In genomic region chr15:71743861-71744382, GRCh38 we compare ENCODE assay signal across 8 cellular contexts.
DNase-seq lines count a peak whose midpoint lies in the region; ATAC-seq and TF ChIP-seq lines count a peak whose summit lies in the region.

No MANE protein-coding gene starts in this region.

- H3K4me1 ChIP-seq in HCT116 (ENCODE audit: control insufficient read depth in 1 of 2, insufficient read depth in 2 of 2, low read length in 2 of 2): peaks cover 27 to 33% of the 10 kb centered on the region in 2 experiments
- H3K4me1 ChIP-seq in Panc1 (ENCODE audit: control insufficient read depth, insufficient read depth, low read length): peaks cover 24% of the 10 kb centered on the region

- H3K27ac ChIP-seq in HCT116 (ENCODE audit: low read depth, low read length): no peak overlapping the region
- H3K27ac ChIP-seq in Panc1 (ENCODE audit: low read length): no peak overlapping the region

- POLR2A ChIA-PET in BJ (lab: Charles Lee) (interaction anchor here (0.5 to 1.3 kb wide), 7 partner anchors 9 to 1063 kb away, joined by 4 to 10 read pairs (median 5); no protein-coding TSS in a partner anchor), HCT116 (lab: Charles Lee) (no interaction called here), Panc1 (lab: Charles Lee) (interaction anchor here (0.6 kb wide), 3 partner anchors 8 to 167 kb away, joined by 5 to 12 read pairs (median 7); no protein-coding TSS in a partner anchor)

- CTCF ChIA-PET in BJ (lab: Yijun Ruan, JAX): interaction anchor here (0.6 to 5.4 kb wide), 25 partner anchors 9 to 415 kb away, joined by 3 to 54 read pairs (median 5); no protein-coding TSS in a partner anchor
- CTCF ChIA-PET in HCT116 (lab: Charles Lee): interaction anchor here (0.6 to 3.1 kb wide), 30 partner anchors 9 to 944 kb away, joined by 3 to 29 read pairs (median 4); no protein-coding TSS in a partner anchor
- CTCF ChIA-PET in Panc1 (lab: Charles Lee): interaction anchor here (0.5 to 2.6 kb wide), 33 partner anchors 9 to 1086 kb away, joined by 3 to 22 read pairs (median 7); no protein-coding TSS in a partner anchor

- H3K9ac ChIP-seq in HCT116 (ENCODE audit: low read length): no peak overlapping the region

- no peaks in the 10 kb centered on the region for H3K9me2 ChIP-seq in HCT116 (ENCODE audit: insufficient read depth)

- in situ Hi-C loops in Panc1 (cut with HindIII; ENCODE audit: low pct_unique_long_range_greater_than_20kb, low sequenced_read_pairs): no loop called here

- H3K36me3 ChIP-seq in BJ (ENCODE audit: control insufficient read depth, insufficient read depth, low read length) (peaks cover 3% of the 10 kb centered on the region), HCT116 (ENCODE audit: control insufficient read depth in 1 of 2, insufficient read depth in 2 of 2, low read length in 2 of 2) (no peaks in the 10 kb centered on the region), Panc1 (ENCODE audit: control insufficient read depth, insufficient read depth, low read length) (no peaks in the 10 kb centered on the region)

- no peak overlapping the region for H3K4me3 Mint-ChIP-seq in progenitor cell of endocrine pancreas (ENCODE audit: low read depth)

- RAD21 ChIA-PET in HCT116 (lab: Charles Lee; ENCODE audit: low non-redundant PET in 1 of 2, low total read pairs in 2 of 2, uncharacterized antibody in 2 of 2, unreplicated experiment in 2 of 2): interaction anchor here (0.6 to 1.3 kb wide), 5 partner anchors 9 to 635 kb away, joined by 4 to 8 read pairs (median 4); no protein-coding TSS in a partner anchor

- H3K27ac Mint-ChIP-seq in progenitor cell of endocrine pancreas: no peak overlapping the region

- H3K4me3 ChIP-seq in BJ (ENCODE audit: low read depth, low read length): no peak overlapping the region
- no peak overlapping the region for H3K4me3 ChIP-seq in HCT116 (replicated peaks in 1 of 2; ENCODE audit: low read depth in 1 of 2, low read length in 2 of 2)
- H3K4me3 ChIP-seq in Panc1 (ENCODE audit: low read depth in 2 of 2, low read length in 2 of 2): no peak overlapping the region

- H3K9me3 ChIP-seq in HCT116 (ENCODE audit: control insufficient read depth in 1 of 2, insufficient read depth in 1 of 2, low read depth in 1 of 2, low read length in 2 of 2) (no peaks in the 10 kb centered on the region), Panc1 (ENCODE audit: control insufficient read depth, insufficient read depth, low read depth, low read length) (no peaks in the 10 kb centered on the region; the same call in 1 of the 2 replicates)

- ATAC-seq in HCT116: no peak
- no peak for ATAC-seq in Panc1
- no peak for ATAC-seq in GM21723 (IDR thresholded peaks at IDR 0.05; ENCODE audit: unreplicated experiment)
- no peak for ATAC-seq in GM19324 (IDR thresholded peaks at IDR 0.05; ENCODE audit: low FRiP score, unreplicated experiment)

- no peaks in the 10 kb centered on the region for H4K20me1 ChIP-seq in HCT116 (ENCODE audit: insufficient read depth)

- TF ChIP-seq CTCF in BJ (IDR thresholded peaks at IDR 0.05; ENCODE audit: insufficient read depth, low read depth, low read length) (peak; percentile 75), HCT116 (IDR thresholded peaks at IDR 0.05 in 2 of 3, conservative IDR thresholded peaks at IDR 0.05 in 1 of 3; ENCODE audit: borderline replicate concordance in 1 of 3, insufficient read depth in 1 of 3, low read depth in 2 of 3, low read length in 2 of 3) (peak; percentile 57 to 78 (median 64); a peak in 5 of 6 replicates), Panc1 (IDR thresholded peaks at IDR 0.05) (peak; percentile 84), progenitor cell of endocrine pancreas (IDR thresholded peaks at IDR 0.05; ENCODE audit: unreplicated experiment) (peak; percentile 76)

- H3K4me2 ChIP-seq in HCT116 (ENCODE audit: low read length): no peak overlapping the region

- no peaks in the 10 kb centered on the region for H3K9me3 Mint-ChIP-seq in progenitor cell of endocrine pancreas (ENCODE audit: low read depth)

- no peaks in the 10 kb centered on the region for H3K36me3 Mint-ChIP-seq in progenitor cell of endocrine pancreas (ENCODE audit: insufficient read depth)

- DNase-seq in BJ (ENCODE audit: low read depth) (no peak), HCT116 (ENCODE audit: low read depth, low spot score) (no peak), Panc1 (ENCODE audit: low read depth, low spot score) (no peak), foreskin melanocyte (peak; percentile 36), progenitor cell of endocrine pancreas (ENCODE audit: low spot score, unreplicated experiment) (peak; percentile 34)
- DNase-seq in activated T-helper 1 cell treated with anti-CD3 and anti-CD28 coated beads, Interleukin-2, amount 50 U/mL, for 16 hours (ENCODE audit: low read depth in 1 of 2, low spot score in 1 of 2): peak; percentile 11 to 22

- H2AFZ ChIP-seq in HCT116 (ENCODE audit: low read depth, low read length, poor library complexity, severe bottlenecking): no peak overlapping the region

- peak; percentile 71 for TF ChIP-seq RAD21 in HCT116 (IDR thresholded peaks at IDR 0.05; ENCODE audit: low read depth)

- H3K27me3 Mint-ChIP-seq in progenitor cell of endocrine pancreas: peaks cover 3% of the 10 kb centered on the region

- TF ChIP-seq POLR2A in HCT116 (IDR thresholded peaks at IDR 0.05; ENCODE audit: borderline replicate concordance, extremely low read depth, insufficient read depth, insufficient read length): no peak

- BruUV-seq in HCT116 (replicated peaks; lab: Mats Ljungman, UMichigan): no TSS peak
- TSS peak; percentile 52 for BruUV-seq in Panc1 (replicated peaks; lab: Mats Ljungman, UMichigan)

- intact Hi-C loops in HCT116 (cut with micrococcal nuclease) (loop anchor here (1.0 kb wide), 1 partner anchor 57 kb away; no protein-coding TSS in a partner anchor), Panc1 (cut with micrococcal nuclease; ENCODE audit: unreplicated experiment) (loop anchor here (10.0 kb wide), 1 partner anchor 411 kb away; no protein-coding TSS in a partner anchor)

- no peaks in the 10 kb centered on the region for H3K79me2 ChIP-seq in HCT116 (ENCODE audit: insufficient read depth, low read length)

- H3K27me3 ChIP-seq in BJ (ENCODE audit: control insufficient read depth, insufficient read depth, low read length) (no peaks in the 10 kb centered on the region), HCT116 (ENCODE audit: insufficient read depth, low read length) (no peaks in the 10 kb centered on the region), Panc1 (ENCODE audit: control insufficient read depth, insufficient read depth, low read length) (no peaks in the 10 kb centered on the region)

- peaks cover 11% of the 10 kb centered on the region for H3K4me1 Mint-ChIP-seq in progenitor cell of endocrine pancreas (ENCODE audit: low read depth)

TF ChIP-seq in HCT116, 20 proteins besides CTCF, POLR2A, EP300 and RAD21:
- TF ChIP-seq SIN3A (IDR thresholded peaks at IDR 0.05; ENCODE audit: low read depth) (no peak), ELF1 (IDR thresholded peaks at IDR 0.05; ENCODE audit: borderline replicate concordance, low read depth) (no peak), EGR1 (IDR thresholded peaks at IDR 0.05; ENCODE audit: low read depth) (no peak), EZH2phosphoT487 (IDR thresholded peaks at IDR 0.05; ENCODE audit: borderline replicate concordance) (no peak), ZNF274 (IDR thresholded peaks at IDR 0.05; ENCODE audit: low read depth, low read length) (no peak), TCF7L2 (IDR thresholded peaks at IDR 0.05; ENCODE audit: borderline replicate concordance, extremely low read depth, insufficient read depth, insufficient read length) (no peak), JUND (IDR thresholded peaks at IDR 0.05) (no peak), CEBPB (IDR thresholded peaks at IDR 0.05; ENCODE audit: low read depth) (no peak), SP1 (IDR thresholded peaks at IDR 0.05; ENCODE audit: low read depth) (no peak), ZFX (IDR thresholded peaks at IDR 0.05) (no peak), YY1 (IDR thresholded peaks at IDR 0.05; ENCODE audit: extremely low read depth, insufficient replicate concordance, low read depth, low read length) (no peak), SRF (IDR thresholded peaks at IDR 0.05; ENCODE audit: low read depth) (no peak), ATF3 (IDR thresholded peaks at IDR 0.05) (no peak), POLR2AphosphoS5 (IDR thresholded peaks at IDR 0.05; ENCODE audit: low read depth, low read length) (no peak)
- TF ChIP-seq, protein P1, sequence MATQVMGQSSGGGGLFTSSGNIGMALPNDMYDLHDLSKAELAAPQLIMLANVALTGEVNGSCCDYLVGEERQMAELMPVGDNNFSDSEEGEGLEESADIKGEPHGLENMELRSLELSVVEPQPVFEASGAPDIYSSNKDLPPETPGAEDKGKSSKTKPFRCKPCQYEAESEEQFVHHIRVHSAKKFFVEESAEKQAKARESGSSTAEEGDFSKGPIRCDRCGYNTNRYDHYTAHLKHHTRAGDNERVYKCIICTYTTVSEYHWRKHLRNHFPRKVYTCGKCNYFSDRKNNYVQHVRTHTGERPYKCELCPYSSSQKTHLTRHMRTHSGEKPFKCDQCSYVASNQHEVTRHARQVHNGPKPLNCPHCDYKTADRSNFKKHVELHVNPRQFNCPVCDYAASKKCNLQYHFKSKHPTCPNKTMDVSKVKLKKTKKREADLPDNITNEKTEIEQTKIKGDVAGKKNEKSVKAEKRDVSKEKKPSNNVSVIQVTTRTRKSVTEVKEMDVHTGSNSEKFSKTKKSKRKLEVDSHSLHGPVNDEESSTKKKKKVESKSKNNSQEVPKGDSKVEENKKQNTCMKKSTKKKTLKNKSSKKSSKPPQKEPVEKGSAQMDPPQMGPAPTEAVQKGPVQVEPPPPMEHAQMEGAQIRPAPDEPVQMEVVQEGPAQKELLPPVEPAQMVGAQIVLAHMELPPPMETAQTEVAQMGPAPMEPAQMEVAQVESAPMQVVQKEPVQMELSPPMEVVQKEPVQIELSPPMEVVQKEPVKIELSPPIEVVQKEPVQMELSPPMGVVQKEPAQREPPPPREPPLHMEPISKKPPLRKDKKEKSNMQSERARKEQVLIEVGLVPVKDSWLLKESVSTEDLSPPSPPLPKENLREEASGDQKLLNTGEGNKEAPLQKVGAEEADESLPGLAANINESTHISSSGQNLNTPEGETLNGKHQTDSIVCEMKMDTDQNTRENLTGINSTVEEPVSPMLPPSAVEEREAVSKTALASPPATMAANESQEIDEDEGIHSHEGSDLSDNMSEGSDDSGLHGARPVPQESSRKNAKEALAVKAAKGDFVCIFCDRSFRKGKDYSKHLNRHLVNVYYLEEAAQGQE (IDR thresholded peaks at IDR 0.05; ENCODE audit: low read depth): no peak
- TF ChIP-seq, protein P2, sequence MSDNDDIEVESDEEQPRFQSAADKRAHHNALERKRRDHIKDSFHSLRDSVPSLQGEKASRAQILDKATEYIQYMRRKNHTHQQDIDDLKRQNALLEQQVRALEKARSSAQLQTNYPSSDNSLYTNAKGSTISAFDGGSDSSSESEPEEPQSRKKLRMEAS (IDR thresholded peaks at IDR 0.05): no peak

Comparison
In these comparisons a context has a peak if more than half of its experiments do, and no peak if none do; other contexts are left out.
1. DNase-seq: peak in activated T-helper 1 cell treated with anti-CD3 and anti-CD28 coated beads, Interleukin-2, amount 50 U/mL, for 16 hours (2 of 2), foreskin melanocyte (single experiment) and progenitor cell of endocrine pancreas (single experiment); none in BJ (single experiment), HCT116 (single experiment) and Panc1 (single experiment).
2. Peak in every context shown above with its lines, with median percentiles within 50 percentile points of each other: CTCF ChIP-seq.